Comparison of ENCODE assay signal across 17 cellular contexts in the genomic region with DNA sequence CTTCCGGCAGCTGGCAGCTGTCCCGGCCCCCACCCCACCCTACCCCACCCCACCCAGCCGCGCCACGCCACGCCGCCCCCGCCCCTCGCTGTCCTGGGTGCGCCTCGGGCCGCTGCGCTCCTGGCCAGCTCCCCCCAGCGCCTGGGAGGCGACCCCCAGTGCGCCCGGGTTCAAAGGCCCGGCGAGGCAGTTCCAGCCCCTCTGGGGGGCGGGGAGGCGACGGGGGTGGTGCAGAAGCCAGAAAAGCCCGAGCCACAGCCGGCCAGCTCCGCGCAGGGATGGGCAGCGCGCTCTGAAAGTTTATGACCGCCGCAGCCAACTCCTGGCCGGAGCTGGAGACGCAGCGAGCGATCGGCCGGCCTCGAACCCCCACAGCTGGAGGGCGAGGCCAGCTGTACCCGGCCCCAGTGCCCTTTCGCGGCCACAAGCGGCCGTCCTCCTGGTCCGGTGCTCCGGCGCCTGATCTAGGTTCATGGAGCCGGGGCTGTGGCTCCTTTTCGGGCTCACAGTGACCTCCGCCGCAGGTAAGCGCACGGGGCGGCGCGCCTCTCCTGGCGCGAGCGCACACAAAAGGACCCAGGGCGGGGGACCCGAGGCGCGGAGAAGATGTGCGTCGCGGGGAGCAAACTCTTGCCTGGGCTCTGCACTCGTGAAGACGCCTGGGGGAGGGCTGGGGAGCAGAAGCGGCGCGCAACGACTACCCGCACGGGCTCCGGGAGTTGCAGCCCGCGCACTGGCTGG. TPM values are rescaled to one million over a fixed set of nuclear protein-coding genes. Genes with fewer than 3 reads are reported as not detected.
DNase-seq lines count a peak whose midpoint lies in the region; ATAC-seq and TF ChIP-seq lines count a peak whose summit lies in the region.
"Had no signal": no experiment of that assay in that cellular context is flagged by ENCODE, and none has a peak within 500 bp of the region (broad histone marks: within the 10 kb centered on the region; RNA-seq: fewer than 3 reads in every experiment).

Gene EDN3 (plus strand): TSS at position 271 of the 741 bp plus-strand sequence. CDS start 202 bp downstream, at position 473.

- H3K27ac ChIP-seq in CD8-positive, alpha-beta T cell (ENCODE audit: low read depth, low read length), result no peak within 1 kb of the TSS
- H3K27ac ChIP-seq in WERI-Rb-1, result no peak within 1 kb of the TSS
- H3K27ac ChIP-seq in ovary, result no peak within 1 kb of the TSS
- no peak within 1 kb of the TSS for H3K27ac ChIP-seq in CD8-positive, alpha-beta memory T cell (ENCODE audit: low read depth, low read length)

- H3K27ac Mint-ChIP-seq in CD8-positive, alpha-beta T cell, result no peak within 1 kb of the TSS
- H3K27ac Mint-ChIP-seq in CD8-positive, alpha-beta memory T cell, result no peak within 1 kb of the TSS

- 1 to 2% (median 2%) methylated on average over 41 to 76 of the region's 76 CpGs for WGBS in ovary, 3 donors

- no peak for ATAC-seq in CD8-positive, alpha-beta T cell
- ATAC-seq: K562 had no signal

- H3K4me3 Mint-ChIP-seq in CD8-positive, alpha-beta T cell, result peak within 1 kb of the TSS; percentile 22
- H3K4me3 Mint-ChIP-seq in CD8-positive, alpha-beta memory T cell, result no peak within 1 kb of the TSS

- peaks cover 22% of the 10 kb centered on the region for H3K4me1 Mint-ChIP-seq in CD8-positive, alpha-beta T cell (ENCODE audit: low read depth)
- H3K4me1 Mint-ChIP-seq in CD8-positive, alpha-beta memory T cell, result peaks cover 0 to 7% (median 0%) of the 10 kb centered on the region in 3 donors

- H3K9me3 ChIP-seq in CD8-positive, alpha-beta T cell (ENCODE audit: low read length), result no peaks in the 10 kb centered on the region
- no peaks in the 10 kb centered on the region for H3K9me3 ChIP-seq in WERI-Rb-1 (ENCODE audit: severe bottlenecking)
- no peaks in the 10 kb centered on the region for H3K9me3 ChIP-seq in ovary
- H3K9me3 ChIP-seq in CD8-positive, alpha-beta memory T cell (ENCODE audit: low read length), result no peaks in the 10 kb centered on the region

- TF ChIP-seq POLR2A in ovary (IDR thresholded peaks at IDR 0.05), result no peak

- POLR2A ChIA-PET in CD8-positive, alpha-beta T cell (lab: Charles Lee), result no interaction called here
- POLR2A ChIA-PET in CD8-positive, alpha-beta memory T cell (lab: Charles Lee), result interaction anchor here (0.6 kb wide), 1 partner anchor 60 kb away, joined by 4 read pairs; no protein-coding TSS in a partner anchor

- H3K4me3 ChIP-seq in CD8-positive, alpha-beta T cell (ENCODE audit: low read depth, low read length), result no peak within 1 kb of the TSS
- H3K4me3 ChIP-seq in WERI-Rb-1 (ENCODE audit: low read depth, low read length) (peak within 1 kb of the TSS; percentile 55), iPS-11a (ENCODE audit: low read depth, low read length) (peak within 1 kb of the TSS; percentile 48), ovary (peak within 1 kb of the TSS; percentile 7)
- H3K4me3 ChIP-seq in CD8-positive, alpha-beta memory T cell (ENCODE audit: low read length), result no peak within 1 kb of the TSS
- H3K4me3 ChIP-seq: K562 had no signal

- no peak for TF ChIP-seq CTCF in CD8-positive, alpha-beta T cell (IDR thresholded peaks at IDR 0.05)
- TF ChIP-seq CTCF in WERI-Rb-1 (IDR thresholded peaks at IDR 0.05; ENCODE audit: low read depth, low read length) (no peak), ovary (IDR thresholded peaks at IDR 0.05) (no peak)

- peaks cover 7% of the 10 kb centered on the region for H3K4me1 ChIP-seq in CD8-positive, alpha-beta T cell (ENCODE audit: insufficient read depth, low read length)
- no peaks in the 10 kb centered on the region for H3K4me1 ChIP-seq in ovary (ENCODE audit: insufficient read depth)
- H3K4me1 ChIP-seq in CD8-positive, alpha-beta memory T cell (ENCODE audit: insufficient read depth, low read length), result no peaks in the 10 kb centered on the region

- H3K27me3 Mint-ChIP-seq in CD8-positive, alpha-beta T cell (ENCODE audit: low read depth), result peaks cover 38% of the 10 kb centered on the region
- H3K27me3 Mint-ChIP-seq in CD8-positive, alpha-beta memory T cell, result peaks cover 37 to 70% of the 10 kb centered on the region in 2 donors

- no peaks in the 10 kb centered on the region for H3K36me3 Mint-ChIP-seq in CD8-positive, alpha-beta T cell
- H3K36me3 Mint-ChIP-seq in CD8-positive, alpha-beta memory T cell, result no peaks in the 10 kb centered on the region

- H3K9me3 Mint-ChIP-seq in CD8-positive, alpha-beta T cell, result no peaks in the 10 kb centered on the region
- H3K9me3 Mint-ChIP-seq in CD8-positive, alpha-beta memory T cell, result no peaks in the 10 kb centered on the region

- CTCF ChIA-PET in CD8-positive, alpha-beta T cell (lab: Charles Lee), result no interaction called here
- CTCF ChIA-PET in CD8-positive, alpha-beta memory T cell (lab: Charles Lee), result no interaction called here

- intact Hi-C loops in CD8-positive, alpha-beta T cell (cut with DNase I, micrococcal nuclease), result no loop called here
- intact Hi-C loops in ovary (cut with DNase I), result no loop called here

- H3K27me3 ChIP-seq in CD8-positive, alpha-beta T cell (ENCODE audit: insufficient read depth, low read length), result peaks cover 6% of the 10 kb centered on the region
- H3K27me3 ChIP-seq in WERI-Rb-1 (ENCODE audit: insufficient read depth, low read depth, severe bottlenecking) (peaks cover 27% of the 10 kb centered on the region), ovary (no peaks in the 10 kb centered on the region)
- H3K27me3 ChIP-seq in CD8-positive, alpha-beta memory T cell (ENCODE audit: insufficient read depth, low read length, poor library complexity, severe bottlenecking), result peaks cover 6% of the 10 kb centered on the region

- TF ChIP-seq EP300 in ovary (IDR thresholded peaks at IDR 0.05), result no peak

- DNase-seq in CD8-positive, alpha-beta T cell, result no peak
- no peak for DNase-seq in WERI-Rb-1
- no peak for DNase-seq in ovary
- no peak for DNase-seq in stimulated activated CD4-positive, alpha-beta T cell treated with anti-CD3 and anti-CD28 coated beads, Interleukin-4, amount 100 ng/mL, for 1 hour
- no peak for DNase-seq in NCI-H2227 (lab: John Stamatoyannopoulos, UW; ENCODE audit: unreplicated experiment)
- no peak for DNase-seq in SIG-M5 (lab: John Stamatoyannopoulos, UW)
- DNase-seq in CD8-positive, alpha-beta memory T cell, result no peak
- DNase-seq: activated gamma-delta T cell treated with Interleukin-2 at 50 U/mL for 16 hours; effector CD4-positive, alpha-beta T cell; GOT3; NCI-H1417; stimulated activated CD4-positive, alpha-beta T cell treated with anti-CD3 and anti-CD28 coated beads, Interleukin-2, amount 100 ng/mL, for 48 hours had no signal

- H3K36me3 ChIP-seq in CD8-positive, alpha-beta T cell (ENCODE audit: insufficient read depth, low read length), result no peaks in the 10 kb centered on the region
- H3K36me3 ChIP-seq in WERI-Rb-1 (no peaks in the 10 kb centered on the region), ovary (no peaks in the 10 kb centered on the region)
- H3K36me3 ChIP-seq in CD8-positive, alpha-beta memory T cell (ENCODE audit: insufficient read depth, low read length), result no peaks in the 10 kb centered on the region

RNA-seq across cellular contexts. Expression of gene EDN3, which starts in this region (rescaled TPM):
- total RNA-seq in CD8-positive, alpha-beta T cell, result under 1 TPM in 1 of 2 experiments, not detected in 1; 0.14 TPM
- total RNA-seq in ovary, result 1 to 10 TPM in 3 of 7 donors, under 1 TPM in 2, not detected in 2; 0.18 to 6.4 (median 1.1) TPM
- under 1 TPM; 0.27 to 0.57 TPM for polyA plus RNA-seq in ovary
- total RNA-seq in CD8-positive, alpha-beta memory T cell, result under 1 TPM in 1 of 2 experiments, not detected in 1; 0.16 TPM
- polyA plus RNA-seq in CD8-positive, alpha-beta memory T cell, result not detected
- total RNA-seq: activated CD8-positive, alpha-beta memory T cell treated with anti-CD3 and anti-CD28 coated beads for 36 hours; K562; NCI-H460 had no signal
- polyA plus RNA-seq: AG04450, K562 had no signal

Comparison
In these comparisons a context has a peak if more than half of its experiments do, and no peak if none do; other contexts are left out.
1. H3K4me3 ChIP-seq: peak in WERI-Rb-1 (single experiment), iPS-11a (single experiment) and ovary (single experiment); none in CD8-positive, alpha-beta T cell (single experiment) and CD8-positive, alpha-beta memory T cell (single experiment).